2 cellular contexts compared by ENCODE assay signal in genomic region chr4:69991016-69991415, GRCh38.
TF ChIP-seq lines count a peak whose summit lies in the region.

No MANE protein-coding gene starts in this region.

TF ChIP-seq in HepG2, 621 proteins besides CTCF, POLR2A, EP300 and RAD21:
- TF ChIP-seq, protein P1, sequence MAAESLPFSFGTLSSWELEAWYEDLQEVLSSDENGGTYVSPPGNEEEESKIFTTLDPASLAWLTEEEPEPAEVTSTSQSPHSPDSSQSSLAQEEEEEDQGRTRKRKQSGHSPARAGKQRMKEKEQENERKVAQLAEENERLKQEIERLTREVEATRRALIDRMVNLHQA (CRISPR knock-in tag; IDR thresholded peaks at IDR 0.05), result no peak
- TF ChIP-seq ZNF709 (CRISPR knock-in tag; IDR thresholded peaks at IDR 0.05) (no peak), SP4 (CRISPR knock-in tag; IDR thresholded peaks at IDR 0.05) (no peak), ZNF34 (CRISPR knock-in tag; IDR thresholded peaks at IDR 0.05; ENCODE audit: borderline replicate concordance) (no peak), ZNF607 (CRISPR knock-in tag; IDR thresholded peaks at IDR 0.05; ENCODE audit: borderline replicate concordance) (no peak), KAT2B (IDR thresholded peaks at IDR 0.05; ENCODE audit: borderline replicate concordance, low read depth, low read length) (no peak), ZNF460 (CRISPR knock-in tag; IDR thresholded peaks at IDR 0.05; ENCODE audit: borderline replicate concordance) (no peak), GTF3A (CRISPR knock-in tag; conservative IDR thresholded peaks at IDR 0.05) (no peak), ZFAT (CRISPR knock-in tag; conservative IDR thresholded peaks at IDR 0.05) (no peak), ZNF547 (CRISPR knock-in tag; IDR thresholded peaks at IDR 0.05) (no peak)

TF ChIP-seq in H1, 55 proteins besides CTCF, POLR2A, EP300 and RAD21:
- no peak for TF ChIP-seq YY1 (IDR thresholded peaks at IDR 0.05; ENCODE audit: low read depth, low read length)
- no peak for TF ChIP-seq POLR2AphosphoS5 (IDR thresholded peaks at IDR 0.05; ENCODE audit: low read depth, low read length)
- TF ChIP-seq HDAC2 (IDR thresholded peaks at IDR 0.05; ENCODE audit: borderline replicate concordance in 1 of 2, low read depth in 2 of 2, low read length in 2 of 2), result no peak
- no peak for TF ChIP-seq SP1 (IDR thresholded peaks at IDR 0.05; ENCODE audit: low read depth, low read length)
- TF ChIP-seq, protein P2, sequence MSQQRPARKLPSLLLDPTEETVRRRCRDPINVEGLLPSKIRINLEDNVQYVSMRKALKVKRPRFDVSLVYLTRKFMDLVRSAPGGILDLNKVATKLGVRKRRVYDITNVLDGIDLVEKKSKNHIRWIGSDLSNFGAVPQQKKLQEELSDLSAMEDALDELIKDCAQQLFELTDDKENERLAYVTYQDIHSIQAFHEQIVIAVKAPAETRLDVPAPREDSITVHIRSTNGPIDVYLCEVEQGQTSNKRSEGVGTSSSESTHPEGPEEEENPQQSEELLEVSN (IDR thresholded peaks at IDR 0.05), result no peak
- no peak for TF ChIP-seq TEAD4 (IDR thresholded peaks at IDR 0.05; ENCODE audit: low read depth, low read length)
- TF ChIP-seq, protein P3, sequence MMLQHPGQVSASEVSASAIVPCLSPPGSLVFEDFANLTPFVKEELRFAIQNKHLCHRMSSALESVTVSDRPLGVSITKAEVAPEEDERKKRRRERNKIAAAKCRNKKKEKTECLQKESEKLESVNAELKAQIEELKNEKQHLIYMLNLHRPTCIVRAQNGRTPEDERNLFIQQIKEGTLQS (IDR thresholded peaks at IDR 0.05; ENCODE audit: insufficient read depth, low read depth, low read length), result no peak
- TF ChIP-seq SIX5 (IDR thresholded peaks at IDR 0.05; ENCODE audit: low read depth, low read length), result no peak
- TF ChIP-seq EZH2 (IDR thresholded peaks at IDR 0.05; ENCODE audit: low read depth, low read length, severe bottlenecking), result no peak
- TF ChIP-seq CBX8 (IDR thresholded peaks at IDR 0.05; ENCODE audit: borderline replicate concordance, low read depth, low read length), result no peak
- TF ChIP-seq PHF8 (conservative IDR thresholded peaks at IDR 0.05; ENCODE audit: low read depth, low read length), result no peak
- no peak for TF ChIP-seq KDM4A (IDR thresholded peaks at IDR 0.05; ENCODE audit: low read depth, low read length, severe bottlenecking)
TF ChIP-seq in H1: peak in this region for 0.
